ENCODE assay signal across 1 cellular context in genomic region chr1:154607748-154608521, GRCh38.
TF ChIP-seq lines count a peak whose summit lies in the region.

TSS of gene ADAR (minus strand) at chr1:154608186. CDS start at chr1:154608006, 180 bp downstream.

TF ChIP-seq in HepG2, 621 proteins besides CTCF, POLR2A, EP300 and RAD21 (continued from another document):
- TF ChIP-seq TRAFD1 (CRISPR knock-in tag; IDR thresholded peaks at IDR 0.05; ENCODE audit: borderline replicate concordance) (no peak), ZBTB20 (CRISPR knock-in tag; IDR thresholded peaks at IDR 0.05; ENCODE audit: borderline replicate concordance, low read depth) (no peak), RXRB (CRISPR knock-in tag; IDR thresholded peaks at IDR 0.05; ENCODE audit: borderline replicate concordance) (no peak; the same call in 1 of the 2 replicates), MZF1 (CRISPR knock-in tag; IDR thresholded peaks at IDR 0.05; ENCODE audit: borderline replicate concordance) (no peak), ZNF569 (CRISPR knock-in tag; IDR thresholded peaks at IDR 0.05; ENCODE audit: borderline replicate concordance) (no peak), KDM6A (CRISPR knock-in tag; IDR thresholded peaks at IDR 0.05; ENCODE audit: low read depth) (no peak), SRSF4 (IDR thresholded peaks at IDR 0.05; ENCODE audit: low read depth, low read length, poor library complexity, severe bottlenecking) (no peak), ZNF704 (CRISPR knock-in tag; IDR thresholded peaks at IDR 0.05; ENCODE audit: borderline replicate concordance) (no peak), ZNF564 (CRISPR knock-in tag; IDR thresholded peaks at IDR 0.05) (no peak), PRPF4 (IDR thresholded peaks at IDR 0.05; ENCODE audit: low read depth, low read length, poor library complexity, severe bottlenecking) (no peak), ZNF260 (CRISPR knock-in tag; IDR thresholded peaks at IDR 0.05; ENCODE audit: borderline replicate concordance, low read depth) (no peak), HMGA1 (CRISPR knock-in tag; conservative IDR thresholded peaks at IDR 0.05) (no peak), NCOR1 (IDR thresholded peaks at IDR 0.05; ENCODE audit: borderline replicate concordance, low read length) (peak; percentile 37; the same call in 1 of the 2 replicates), POLR2AphosphoS2 (IDR thresholded peaks at IDR 0.05; ENCODE audit: low read depth, low read length) (no peak), KDM3A (CRISPR knock-in tag; IDR thresholded peaks at IDR 0.05; ENCODE audit: low read depth) (no peak; the same call in 1 of the 2 replicates), HDAC2 (CRISPR knock-in tag; IDR thresholded peaks at IDR 0.05) (0 out of 2 replicates have a peak, but pooled peaks have one; percentile 20), PRDM4 (CRISPR knock-in tag; IDR thresholded peaks at IDR 0.05; ENCODE audit: borderline replicate concordance) (no peak), KMT2B (CRISPR knock-in tag; IDR thresholded peaks at IDR 0.05) (peak; percentile 78), TCF7L2 (IDR thresholded peaks at IDR 0.05; ENCODE audit: low read depth, low read length) (no peak), ZNF598 (CRISPR knock-in tag; IDR thresholded peaks at IDR 0.05; ENCODE audit: borderline replicate concordance) (no peak), ZNF138 (CRISPR knock-in tag; IDR thresholded peaks at IDR 0.05; ENCODE audit: low read depth) (no peak; the same call in 1 of the 2 replicates), NFAT5 (CRISPR knock-in tag; IDR thresholded peaks at IDR 0.05) (no peak), TRIM22 (IDR thresholded peaks at IDR 0.05) (no peak), KDM5A (IDR thresholded peaks at IDR 0.05; ENCODE audit: borderline replicate concordance, low read length) (no peak; the same call in 1 of the 2 replicates), SNRNP70 (IDR thresholded peaks at IDR 0.05; ENCODE audit: low read depth, low read length) (no peak), CSRNP1 (CRISPR knock-in tag; IDR thresholded peaks at IDR 0.05) (no peak), PCBP2 (optimal IDR thresholded peaks at IDR 0.05; ENCODE audit: low read depth, low read length, poor library complexity, severe bottlenecking) (no peak)
